1 cellular context compared by ENCODE assay signal in the genomic region with DNA sequence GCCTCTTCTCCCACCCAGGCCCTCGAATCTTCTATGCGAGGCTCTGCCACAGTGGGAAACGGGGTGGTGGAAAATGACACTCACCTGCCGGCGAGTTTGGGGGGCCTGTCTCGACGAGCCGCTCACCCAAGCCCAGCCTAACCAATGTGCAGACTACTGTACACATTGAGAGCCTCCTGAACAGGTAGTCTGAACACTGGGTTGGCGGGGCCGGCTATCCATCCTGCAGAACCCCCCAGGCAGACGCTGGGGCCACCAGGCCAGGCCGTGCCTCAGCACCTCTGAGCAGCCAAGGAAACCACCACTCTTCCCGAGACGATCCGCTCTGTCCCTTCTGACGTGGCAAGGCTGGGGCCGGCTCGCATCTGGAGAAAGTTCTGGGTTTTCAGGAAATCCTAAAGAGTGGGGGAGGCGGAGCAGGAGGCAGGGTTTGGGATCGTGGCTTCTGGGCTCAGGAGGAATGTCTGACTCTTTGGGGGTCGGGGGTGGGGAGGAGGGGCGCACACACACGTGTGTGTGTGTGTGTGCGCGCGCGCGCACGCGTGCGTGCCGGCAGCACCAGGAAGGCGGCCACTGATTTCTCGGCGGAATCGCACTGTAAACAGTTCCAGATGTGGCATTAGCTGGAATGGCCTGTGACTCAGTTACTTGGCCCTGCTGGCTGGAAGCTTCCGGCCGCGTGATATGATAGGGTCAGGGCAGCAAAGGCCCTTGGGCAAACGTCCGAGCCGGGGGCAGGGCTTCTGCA.
TF ChIP-seq lines count a peak whose summit lies in the region.

No MANE protein-coding gene starts in this region.

TF ChIP-seq in WTC11, 78 proteins besides CTCF, POLR2A, EP300 and RAD21 (continued from another document):
- TF ChIP-seq, protein P1, sequence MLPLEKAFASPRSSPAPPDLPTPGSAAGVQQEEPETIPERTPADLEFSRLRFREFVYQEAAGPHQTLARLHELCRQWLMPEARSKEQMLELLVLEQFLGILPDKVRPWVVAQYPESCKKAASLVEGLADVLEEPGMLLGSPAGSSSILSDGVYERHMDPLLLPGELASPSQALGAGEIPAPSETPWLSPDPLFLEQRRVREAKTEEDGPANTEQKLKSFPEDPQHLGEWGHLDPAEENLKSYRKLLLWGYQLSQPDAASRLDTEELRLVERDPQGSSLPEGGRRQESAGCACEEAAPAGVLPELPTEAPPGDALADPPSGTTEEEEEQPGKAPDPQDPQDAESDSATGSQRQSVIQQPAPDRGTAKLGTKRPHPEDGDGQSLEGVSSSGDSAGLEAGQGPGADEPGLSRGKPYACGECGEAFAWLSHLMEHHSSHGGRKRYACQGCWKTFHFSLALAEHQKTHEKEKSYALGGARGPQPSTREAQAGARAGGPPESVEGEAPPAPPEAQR (CRISPR knock-in tag; IDR thresholded peaks at IDR 0.05) = no peak
- TF ChIP-seq, protein P2, sequence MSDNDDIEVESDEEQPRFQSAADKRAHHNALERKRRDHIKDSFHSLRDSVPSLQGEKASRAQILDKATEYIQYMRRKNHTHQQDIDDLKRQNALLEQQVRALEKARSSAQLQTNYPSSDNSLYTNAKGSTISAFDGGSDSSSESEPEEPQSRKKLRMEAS (CRISPR knock-in tag; IDR thresholded peaks at IDR 0.05) = no peak
- TF ChIP-seq SMAD4 (CRISPR knock-in tag; IDR thresholded peaks at IDR 0.05) (no peak), ZNF121 (CRISPR knock-in tag; IDR thresholded peaks at IDR 0.05) (no peak), SMAD3 (CRISPR knock-in tag; IDR thresholded peaks at IDR 0.05; ENCODE audit: borderline replicate concordance) (no peak), MXD4 (CRISPR knock-in tag; IDR thresholded peaks at IDR 0.05; ENCODE audit: borderline replicate concordance) (no peak), ZNF317 (CRISPR knock-in tag; IDR thresholded peaks at IDR 0.05; ENCODE audit: borderline replicate concordance, low read depth) (no peak)
- TF ChIP-seq, protein P3, sequence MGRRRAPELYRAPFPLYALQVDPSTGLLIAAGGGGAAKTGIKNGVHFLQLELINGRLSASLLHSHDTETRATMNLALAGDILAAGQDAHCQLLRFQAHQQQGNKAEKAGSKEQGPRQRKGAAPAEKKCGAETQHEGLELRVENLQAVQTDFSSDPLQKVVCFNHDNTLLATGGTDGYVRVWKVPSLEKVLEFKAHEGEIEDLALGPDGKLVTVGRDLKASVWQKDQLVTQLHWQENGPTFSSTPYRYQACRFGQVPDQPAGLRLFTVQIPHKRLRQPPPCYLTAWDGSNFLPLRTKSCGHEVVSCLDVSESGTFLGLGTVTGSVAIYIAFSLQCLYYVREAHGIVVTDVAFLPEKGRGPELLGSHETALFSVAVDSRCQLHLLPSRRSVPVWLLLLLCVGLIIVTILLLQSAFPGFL (CRISPR knock-in tag; IDR thresholded peaks at IDR 0.05; ENCODE audit: borderline replicate concordance) = no peak
